Comparison of ENCODE assay signal across 10 cellular contexts in the genomic region with DNA sequence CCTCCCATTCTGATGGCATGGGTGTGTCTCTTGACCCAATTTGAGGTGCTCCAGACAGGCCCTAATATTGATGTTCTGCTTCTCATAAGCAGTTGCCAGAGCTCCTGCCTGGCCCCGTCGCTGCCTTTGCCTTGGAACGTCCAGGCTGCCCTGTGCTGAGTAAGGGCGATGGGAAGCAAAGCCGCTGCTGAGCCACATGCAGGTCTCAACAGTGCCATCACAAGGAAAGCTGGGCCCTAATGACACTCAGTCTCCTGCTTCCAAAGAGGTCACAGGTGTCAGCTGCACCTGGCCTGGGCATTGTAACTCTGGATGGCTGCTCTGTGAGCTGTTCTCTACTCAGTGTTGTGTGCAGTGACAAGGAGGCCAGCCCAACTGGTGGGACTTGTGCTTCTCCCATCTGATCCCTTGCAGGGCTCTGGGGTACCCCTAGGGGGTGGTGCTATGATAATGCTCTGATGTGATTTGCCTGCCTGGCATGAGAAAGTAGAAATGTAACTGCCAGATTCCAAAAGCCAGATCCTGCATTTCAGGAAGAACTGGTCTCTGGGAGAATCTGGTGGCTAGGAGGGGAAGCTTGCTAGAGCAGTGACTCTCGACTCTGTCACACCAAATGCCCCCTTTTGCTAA. TPM values are rescaled to one million over a fixed set of nuclear protein-coding genes. Genes with fewer than 3 reads are reported as not detected.
DNase-seq lines count a peak whose midpoint lies in the region; FAIRE-seq and TF ChIP-seq lines count a peak whose summit lies in the region.
"Had no signal": no experiment of that assay in that cellular context is flagged by ENCODE, and none has a peak within 500 bp of the region (broad histone marks: within the 10 kb centered on the region; RNA-seq: fewer than 3 reads in every experiment).

No MANE protein-coding gene starts in this region.

- H3K4me3 ChIP-seq in epithelial cell of esophagus (ENCODE audit: low read length) (no peak overlapping the region), small intestine (ENCODE audit: low read depth in 1 of 2, low read length in 2 of 2) (no peak overlapping the region)

- H3K4me1 ChIP-seq in small intestine (ENCODE audit: control insufficient read depth in 2 of 2, insufficient read depth in 1 of 2, low read depth in 1 of 2, low read length in 1 of 2), result peaks cover 0 to 5% of the 10 kb centered on the region in 2 donors

- H3K27ac Mint-ChIP-seq in progenitor cell of endocrine pancreas, result no peak overlapping the region

- no peak for FAIRE-seq in small intestine (lab: Jason Lieb, UNC)

- no peaks in the 10 kb centered on the region for H3K36me3 ChIP-seq in small intestine (ENCODE audit: control insufficient read depth in 2 of 2, insufficient read depth in 2 of 2, low read length in 2 of 2)

- peak; percentile 34 for TF ChIP-seq CTCF in epithelial cell of esophagus (IDR thresholded peaks at IDR 0.05; ENCODE audit: insufficient read depth, low read depth, low read length, missing control alignments)
- TF ChIP-seq CTCF in progenitor cell of endocrine pancreas (IDR thresholded peaks at IDR 0.05; ENCODE audit: unreplicated experiment), result peak; percentile 48

- H3K4me3 Mint-ChIP-seq in progenitor cell of endocrine pancreas (ENCODE audit: low read depth), result no peak overlapping the region

- no peaks in the 10 kb centered on the region for H3K27me3 ChIP-seq in small intestine (ENCODE audit: control insufficient read depth in 2 of 2, insufficient read depth in 2 of 2, low read length in 2 of 2)

- DNase-seq in NCI-H748 (lab: John Stamatoyannopoulos, UW; ENCODE audit: unreplicated experiment) (peak; percentile 15), NCI-H748 treated with DMSO at 0.1 percent for 48 hours (lab: John Stamatoyannopoulos, UW) (no peak), NCI-H1048 (lab: John Stamatoyannopoulos, UW) (peak; percentile 11), epithelial cell of esophagus (ENCODE audit: low read depth) (peak; percentile 81), progenitor cell of endocrine pancreas (ENCODE audit: low spot score, unreplicated experiment) (peak; percentile 12), HUDEP-2 (lab: John Stamatoyannopoulos, UW; ENCODE audit: unreplicated experiment in 76 of 76) (no peak), small intestine (no peak)
- DNase-seq in activated effector memory CD4-positive, alpha-beta T cell treated with Interleukin-2 at 50 U/mL for 16 hours, result no peak
- DNase-seq: Karpas-422, NCI-H774 had no signal

- H3K27ac ChIP-seq in small intestine (ENCODE audit: low read depth in 1 of 2, low read length in 1 of 2), result no peak overlapping the region

- WGBS in small intestine, 3 donors, result 89 to 93% (median 92%) methylated on average over 6 of the region's 6 CpGs

- H3K36me3 Mint-ChIP-seq in progenitor cell of endocrine pancreas (ENCODE audit: insufficient read depth), result peaks cover 2% of the 10 kb centered on the region

- no peaks in the 10 kb centered on the region for H3K27me3 Mint-ChIP-seq in progenitor cell of endocrine pancreas

- peaks cover 9% of the 10 kb centered on the region for H3K4me1 Mint-ChIP-seq in progenitor cell of endocrine pancreas (ENCODE audit: low read depth)

- H3K9me3 Mint-ChIP-seq in progenitor cell of endocrine pancreas (ENCODE audit: low read depth), result no peaks in the 10 kb centered on the region

- H3K9me3 ChIP-seq in small intestine (ENCODE audit: control insufficient read depth, low read depth), result no peaks in the 10 kb centered on the region

RNA-seq across cellular contexts. Expression of gene TTC39C, which starts 8.7 kb away (rescaled TPM):
- 28.8 and 30.1 TPM in 2 replicates for total RNA-seq in progenitor cell of endocrine pancreas
- polyA plus RNA-seq in small intestine, result 10 to 100 TPM in 1 of 3 donors, 1 to 10 TPM in 2; 4.9 to 10.3 (median 6.9) TPM

Comparison
In these comparisons a context has a peak if more than half of its experiments do, and no peak if none do; other contexts are left out.
1. DNase-seq: peak in NCI-H748 (single experiment), NCI-H1048 (single experiment), epithelial cell of esophagus (single experiment) and progenitor cell of endocrine pancreas (single experiment); none in NCI-H748 treated with DMSO at 0.1 percent for 48 hours (single experiment), activated effector memory CD4-positive, alpha-beta T cell treated with Interleukin-2 at 50 U/mL for 16 hours (single experiment), HUDEP-2 (0 of 76) and small intestine (single experiment).